ENCODE assay signal across 17 cellular contexts in genomic region chr13:93450761-93451160, GRCh38.
DNase-seq lines count a peak whose midpoint lies in the region; ATAC-seq and TF ChIP-seq lines count a peak whose summit lies in the region.
"Had no signal": no experiment of that assay in that cellular context is flagged by ENCODE, and none has a peak within 500 bp of the region (broad histone marks: within the 10 kb centered on the region; RNA-seq: fewer than 3 reads in every experiment).

No MANE protein-coding gene starts in this region.

- no peak overlapping the region for H3K9ac ChIP-seq in SK-N-SH
- H3K9ac ChIP-seq: BLaER1 treated with 17β-estradiol and CSF1 and Interleukin-3, amounts not matched to agents 10 nM and 100 nM had no signal

- no peaks in the 10 kb centered on the region for H3K79me2 ChIP-seq in SK-N-SH (ENCODE audit: insufficient read depth)

- peaks cover 5 to 10% of the 10 kb centered on the region in 2 experiments; a peak in 2 of 4 replicates for H3K4me1 ChIP-seq in SK-N-SH (ENCODE audit: control insufficient read depth in 1 of 2, insufficient read depth in 2 of 2, low read depth in 1 of 2, low read length in 1 of 2)
- H3K4me1 ChIP-seq: BLaER1 treated with 17β-estradiol and CSF1 and Interleukin-3, amounts not matched to agents 10 nM and 100 nM had no signal

- ATAC-seq in SK-N-SH treated with all-trans-retinoic acid at 6 μM for 48 hours (no peak; the same call in 2 of the 3 replicates), GM21381 (IDR thresholded peaks at IDR 0.05; ENCODE audit: unreplicated experiment) (no peak), GM18909 (IDR thresholded peaks at IDR 0.05; ENCODE audit: poor library complexity, unreplicated experiment) (no peak)
- ATAC-seq: GM23338, HCT116 had no signal

- H3K9me2 ChIP-seq in SK-N-SH = no peaks in the 10 kb centered on the region

- POLR2A ChIA-PET in SK-N-SH (lab: Yijun Ruan, JAX) = interaction anchor here (0.9 kb wide), 1 partner anchor 9 kb away, joined by 3 read pairs; no protein-coding TSS in a partner anchor

- H3K27me3 ChIP-seq in SK-N-SH (ENCODE audit: insufficient read depth) = no peaks in the 10 kb centered on the region
- H3K27me3 ChIP-seq: BLaER1 treated with 17β-estradiol and CSF1 and Interleukin-3, amounts not matched to agents 10 nM and 100 nM had no signal

- peak overlapping the region in 1 of 2 experiments; percentile 92; a peak in 2 of 4 replicates for H3K27ac ChIP-seq in SK-N-SH (ENCODE audit: low read depth in 2 of 2, low read length in 1 of 2)
- H3K27ac ChIP-seq: 22Rv1; BLaER1 treated with 17β-estradiol and CSF1 and Interleukin-3, amounts not matched to agents 10 nM and 100 nM had no signal

- H3K4me2 ChIP-seq in SK-N-SH = no peak overlapping the region
- H3K4me2 ChIP-seq: BLaER1 treated with 17β-estradiol and CSF1 and Interleukin-3, amounts not matched to agents 10 nM and 100 nM; GM23338 had no signal

- CTCF ChIA-PET in SK-N-SH (lab: Yijun Ruan, JAX) = interaction anchor here (1.2 to 1.7 kb wide), 2 partner anchors 11 to 202 kb away, joined by 3 to 7 read pairs; no protein-coding TSS in a partner anchor

- H2AFZ ChIP-seq in SK-N-SH (ENCODE audit: low read depth) = no peak overlapping the region
- H2AFZ ChIP-seq: GM23338 had no signal

- TF ChIP-seq CTCF in SK-N-SH (IDR thresholded peaks at IDR 0.05) (no peak), epithelial cell of esophagus (IDR thresholded peaks at IDR 0.05; ENCODE audit: insufficient read depth, low read depth, low read length, missing control alignments) (no peak)

- TF ChIP-seq EP300 in SK-N-SH (IDR thresholded peaks at IDR 0.05; ENCODE audit: borderline replicate concordance in 1 of 2, low read depth in 1 of 2, low read length in 1 of 2) = peak in 1 of 2 experiments; percentile 86; a peak in 2 of 4 replicates

- DNase-seq in SK-N-SH (peak; percentile 62), NCI-H82 treated with DMSO at 0.1 percent for 48 hours (lab: John Stamatoyannopoulos, UW; ENCODE audit: unreplicated experiment) (peak; percentile 25), epithelial cell of esophagus (ENCODE audit: low read depth) (peak; percentile 35), DMS79 treated with DMSO at 0.1 percent for 48 hours (lab: John Stamatoyannopoulos, UW) (no peak)
- DNase-seq: Calu3; CD4-positive, alpha-beta memory T cell; COR-L47; DMS53; DND-41; H9 had no signal

- no peaks in the 10 kb centered on the region for H4K20me1 ChIP-seq in SK-N-SH (ENCODE audit: insufficient read depth)
- H4K20me1 ChIP-seq: BLaER1 treated with 17β-estradiol and CSF1 and Interleukin-3, amounts not matched to agents 10 nM and 100 nM had no signal

- TF ChIP-seq RAD21 in SK-N-SH (IDR thresholded peaks at IDR 0.05; ENCODE audit: low read length) = no peak

- H3K9me3 ChIP-seq in SK-N-SH = no peaks in the 10 kb centered on the region

- no peaks in the 10 kb centered on the region for H3K36me3 ChIP-seq in SK-N-SH (replicated peaks in 1 of 2; ENCODE audit: control insufficient read depth in 1 of 2, insufficient read depth in 2 of 2, low read length in 1 of 2)
- H3K36me3 ChIP-seq: BLaER1 treated with 17β-estradiol and CSF1 and Interleukin-3, amounts not matched to agents 10 nM and 100 nM had no signal

- no peak overlapping the region for H3K4me3 ChIP-seq in SK-N-SH (ENCODE audit: low read depth in 2 of 2, low read length in 1 of 2)
- no peak overlapping the region for H3K4me3 ChIP-seq in epithelial cell of esophagus (ENCODE audit: low read length)
- H3K4me3 ChIP-seq: BLaER1 treated with 17β-estradiol and CSF1 and Interleukin-3, amounts not matched to agents 10 nM and 100 nM; GM23338 had no signal

- no peaks in the 10 kb centered on the region for H3F3A ChIP-seq in SK-N-SH (replicated peaks; ENCODE audit: insufficient read depth)

TF ChIP-seq in SK-N-SH, 30 proteins besides CTCF, POLR2A, EP300 and RAD21:
- TF ChIP-seq, protein P1, sequence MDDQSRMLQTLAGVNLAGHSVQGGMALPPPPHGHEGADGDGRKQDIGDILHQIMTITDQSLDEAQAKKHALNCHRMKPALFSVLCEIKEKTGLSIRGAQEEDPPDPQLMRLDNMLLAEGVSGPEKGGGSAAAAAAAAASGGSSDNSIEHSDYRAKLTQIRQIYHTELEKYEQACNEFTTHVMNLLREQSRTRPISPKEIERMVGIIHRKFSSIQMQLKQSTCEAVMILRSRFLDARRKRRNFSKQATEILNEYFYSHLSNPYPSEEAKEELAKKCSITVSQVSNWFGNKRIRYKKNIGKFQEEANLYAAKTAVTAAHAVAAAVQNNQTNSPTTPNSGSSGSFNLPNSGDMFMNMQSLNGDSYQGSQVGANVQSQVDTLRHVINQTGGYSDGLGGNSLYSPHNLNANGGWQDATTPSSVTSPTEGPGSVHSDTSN (IDR thresholded peaks at IDR 0.05) = no peak
- TF ChIP-seq GATA2 (CRISPR knock-in tag; IDR thresholded peaks at IDR 0.05) (peak; percentile 56), RCOR1 (IDR thresholded peaks at IDR 0.05; ENCODE audit: low read length) (0 out of 2 replicates have a peak, but pooled peaks have one; percentile 54), FOXM1 (IDR thresholded peaks at IDR 0.05; ENCODE audit: low read depth) (no peak), YY1 (IDR thresholded peaks at IDR 0.05; ENCODE audit: low read depth) (no peak), TCF12 (IDR thresholded peaks at IDR 0.05) (no peak), GABPA (IDR thresholded peaks at IDR 0.05; ENCODE audit: low read depth) (no peak), SMC3 (IDR thresholded peaks at IDR 0.05; ENCODE audit: low read depth, low read length) (no peak), MXI1 (IDR thresholded peaks at IDR 0.05; ENCODE audit: low read depth, low read length) (no peak), POLR2AphosphoS5 (IDR thresholded peaks at IDR 0.05; ENCODE audit: low read depth, low read length) (no peak), EZH2phosphoT487 (IDR thresholded peaks at IDR 0.05; ENCODE audit: borderline replicate concordance, low read depth) (no peak), NRF1 (IDR thresholded peaks at IDR 0.05; ENCODE audit: low read depth, low read length) (no peak)
- TF ChIP-seq, protein P2, sequence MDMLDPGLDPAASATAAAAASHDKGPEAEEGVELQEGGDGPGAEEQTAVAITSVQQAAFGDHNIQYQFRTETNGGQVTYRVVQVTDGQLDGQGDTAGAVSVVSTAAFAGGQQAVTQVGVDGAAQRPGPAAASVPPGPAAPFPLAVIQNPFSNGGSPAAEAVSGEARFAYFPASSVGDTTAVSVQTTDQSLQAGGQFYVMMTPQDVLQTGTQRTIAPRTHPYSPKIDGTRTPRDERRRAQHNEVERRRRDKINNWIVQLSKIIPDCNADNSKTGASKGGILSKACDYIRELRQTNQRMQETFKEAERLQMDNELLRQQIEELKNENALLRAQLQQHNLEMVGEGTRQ (IDR thresholded peaks at IDR 0.05; ENCODE audit: borderline replicate concordance, low read depth, low read length) = no peak

TF ChIP-seq in SK-N-SH treated with all-trans-retinoic acid at 6 μM for 48 hours, 23 proteins besides CTCF, POLR2A, EP300 and RAD21 (continues in another document):
- TF ChIP-seq GLIS3 (CRISPR knock-in tag; IDR thresholded peaks at IDR 0.05) (no peak), ESRRG (CRISPR knock-in tag; IDR thresholded peaks at IDR 0.05) (no peak), POU6F1 (CRISPR knock-in tag; IDR thresholded peaks at IDR 0.05; ENCODE audit: borderline replicate concordance, low read depth) (no peak), RARB (CRISPR knock-in tag; IDR thresholded peaks at IDR 0.05) (no peak), TOX (CRISPR knock-in tag; IDR thresholded peaks at IDR 0.05; ENCODE audit: borderline replicate concordance) (no peak), OSR1 (CRISPR knock-in tag; IDR thresholded peaks at IDR 0.05) (no peak), ZNF8 (CRISPR knock-in tag; IDR thresholded peaks at IDR 0.05) (no peak), TCF4 (CRISPR knock-in tag; IDR thresholded peaks at IDR 0.05; ENCODE audit: borderline replicate concordance) (no peak), SNAI2 (CRISPR knock-in tag; IDR thresholded peaks at IDR 0.05) (no peak)
- TF ChIP-seq, protein P3, sequence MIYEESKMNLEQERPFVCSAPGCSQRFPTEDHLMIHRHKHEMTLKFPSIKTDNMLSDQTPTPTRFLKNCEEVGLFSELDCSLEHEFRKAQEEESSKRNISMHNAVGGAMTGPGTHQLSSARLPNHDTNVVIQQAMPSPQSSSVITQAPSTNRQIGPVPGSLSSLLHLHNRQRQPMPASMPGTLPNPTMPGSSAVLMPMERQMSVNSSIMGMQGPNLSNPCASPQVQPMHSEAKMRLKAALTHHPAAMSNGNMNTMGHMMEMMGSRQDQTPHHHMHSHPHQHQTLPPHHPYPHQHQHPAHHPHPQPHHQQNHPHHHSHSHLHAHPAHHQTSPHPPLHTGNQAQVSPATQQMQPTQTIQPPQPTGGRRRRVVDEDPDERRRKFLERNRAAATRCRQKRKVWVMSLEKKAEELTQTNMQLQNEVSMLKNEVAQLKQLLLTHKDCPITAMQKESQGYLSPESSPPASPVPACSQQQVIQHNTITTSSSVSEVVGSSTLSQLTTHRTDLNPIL (CRISPR knock-in tag; IDR thresholded peaks at IDR 0.05; ENCODE audit: low read depth) = no peak
- TF ChIP-seq, protein P4, sequence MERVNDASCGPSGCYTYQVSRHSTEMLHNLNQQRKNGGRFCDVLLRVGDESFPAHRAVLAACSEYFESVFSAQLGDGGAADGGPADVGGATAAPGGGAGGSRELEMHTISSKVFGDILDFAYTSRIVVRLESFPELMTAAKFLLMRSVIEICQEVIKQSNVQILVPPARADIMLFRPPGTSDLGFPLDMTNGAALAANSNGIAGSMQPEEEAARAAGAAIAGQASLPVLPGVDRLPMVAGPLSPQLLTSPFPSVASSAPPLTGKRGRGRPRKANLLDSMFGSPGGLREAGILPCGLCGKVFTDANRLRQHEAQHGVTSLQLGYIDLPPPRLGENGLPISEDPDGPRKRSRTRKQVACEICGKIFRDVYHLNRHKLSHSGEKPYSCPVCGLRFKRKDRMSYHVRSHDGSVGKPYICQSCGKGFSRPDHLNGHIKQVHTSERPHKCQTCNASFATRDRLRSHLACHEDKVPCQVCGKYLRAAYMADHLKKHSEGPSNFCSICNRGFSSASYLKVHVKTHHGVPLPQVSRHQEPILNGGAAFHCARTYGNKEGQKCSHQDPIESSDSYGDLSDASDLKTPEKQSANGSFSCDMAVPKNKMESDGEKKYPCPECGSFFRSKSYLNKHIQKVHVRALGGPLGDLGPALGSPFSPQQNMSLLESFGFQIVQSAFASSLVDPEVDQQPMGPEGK (CRISPR knock-in tag; IDR thresholded peaks at IDR 0.05; ENCODE audit: borderline replicate concordance) = no peak
